Comparison of ENCODE assay signal across 1 cellular context in genomic region chr21:46324390-46325072, GRCh38.
TF ChIP-seq lines count a peak whose summit lies in the region.

No MANE protein-coding gene starts in this region.

TF ChIP-seq in H1, 55 proteins besides CTCF, POLR2A, EP300 and RAD21:
- no peak for TF ChIP-seq NANOG (IDR thresholded peaks at IDR 0.05; ENCODE audit: insufficient read depth, low read depth, low read length, poor library complexity, severe bottlenecking)
- TF ChIP-seq BRCA1 (IDR thresholded peaks at IDR 0.05; ENCODE audit: low read depth, low read length) = no peak
- TF ChIP-seq YY1 (IDR thresholded peaks at IDR 0.05; ENCODE audit: low read depth, low read length) = peak; percentile 97; the same call in 1 of the 2 replicates
- TF ChIP-seq, protein P1, sequence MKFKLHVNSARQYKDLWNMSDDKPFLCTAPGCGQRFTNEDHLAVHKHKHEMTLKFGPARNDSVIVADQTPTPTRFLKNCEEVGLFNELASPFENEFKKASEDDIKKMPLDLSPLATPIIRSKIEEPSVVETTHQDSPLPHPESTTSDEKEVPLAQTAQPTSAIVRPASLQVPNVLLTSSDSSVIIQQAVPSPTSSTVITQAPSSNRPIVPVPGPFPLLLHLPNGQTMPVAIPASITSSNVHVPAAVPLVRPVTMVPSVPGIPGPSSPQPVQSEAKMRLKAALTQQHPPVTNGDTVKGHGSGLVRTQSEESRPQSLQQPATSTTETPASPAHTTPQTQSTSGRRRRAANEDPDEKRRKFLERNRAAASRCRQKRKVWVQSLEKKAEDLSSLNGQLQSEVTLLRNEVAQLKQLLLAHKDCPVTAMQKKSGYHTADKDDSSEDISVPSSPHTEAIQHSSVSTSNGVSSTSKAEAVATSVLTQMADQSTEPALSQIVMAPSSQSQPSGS (IDR thresholded peaks at IDR 0.05; ENCODE audit: low read length) = no peak
- TF ChIP-seq TAF1 (IDR thresholded peaks at IDR 0.05; ENCODE audit: low read depth, low read length) = peak; percentile 91
- TF ChIP-seq PHF8 (conservative IDR thresholded peaks at IDR 0.05; ENCODE audit: low read depth, low read length) = peak; percentile 67
- no peak for TF ChIP-seq FOSL1 (IDR thresholded peaks at IDR 0.05; ENCODE audit: insufficient read depth, low read depth, low read length)
- TF ChIP-seq KDM4A (IDR thresholded peaks at IDR 0.05; ENCODE audit: low read depth, low read length, severe bottlenecking) = peak; percentile 70
- peak; percentile 57 for TF ChIP-seq BACH1 (IDR thresholded peaks at IDR 0.05; ENCODE audit: low read length)
- 0 out of 2 replicates have a peak, but pooled peaks have one; percentile 24 for TF ChIP-seq EGR1 (IDR thresholded peaks at IDR 0.05; ENCODE audit: borderline replicate concordance, low read depth, low read length)
- TF ChIP-seq NRF1 (IDR thresholded peaks at IDR 0.05; ENCODE audit: low read depth, low read length) = no peak
- TF ChIP-seq POLR2AphosphoS5 (IDR thresholded peaks at IDR 0.05; ENCODE audit: low read depth, low read length) = 0 out of 2 replicates have a peak, but pooled peaks have one; percentile 37
- TF ChIP-seq CBX8 (IDR thresholded peaks at IDR 0.05; ENCODE audit: borderline replicate concordance, low read depth, low read length) = no peak
- TF ChIP-seq TAF7 (optimal IDR thresholded peaks at IDR 0.05; ENCODE audit: borderline replicate concordance, low read depth, low read length) = peak; percentile 88
- TF ChIP-seq SP1 (IDR thresholded peaks at IDR 0.05; ENCODE audit: low read depth, low read length) = no peak; the same call in 1 of the 2 replicates
- TF ChIP-seq SIRT6 (IDR thresholded peaks at IDR 0.05; ENCODE audit: low read length) = no peak
- TF ChIP-seq CREB1 (IDR thresholded peaks at IDR 0.05) = peak; percentile 23; the same call in 1 of the 2 replicates
- no peak for TF ChIP-seq CEBPB (IDR thresholded peaks at IDR 0.05; ENCODE audit: low read depth, low read length)
- TF ChIP-seq SIN3A (conservative IDR thresholded peaks at IDR 0.05 in 1 of 2, IDR thresholded peaks at IDR 0.05 in 1 of 2; ENCODE audit: low read depth in 1 of 2, low read length in 2 of 2) = 0 out of 4 replicates have a peak, but pooled peaks of 1 of the 2 experiments have one; percentile 15
- no peak for TF ChIP-seq JUND (IDR thresholded peaks at IDR 0.05; ENCODE audit: low read length)
- TF ChIP-seq RFX5 (IDR thresholded peaks at IDR 0.05; ENCODE audit: borderline replicate concordance, low read depth, low read length) = no peak
- no peak for TF ChIP-seq ASH2L (IDR thresholded peaks at IDR 0.05; ENCODE audit: low read length)
- TF ChIP-seq TBP (IDR thresholded peaks at IDR 0.05; ENCODE audit: low read depth, low read length) = no peak; the same call in 1 of the 2 replicates
- no peak for TF ChIP-seq SP4 (IDR thresholded peaks at IDR 0.05; ENCODE audit: low read length)
- TF ChIP-seq CHD2 (IDR thresholded peaks at IDR 0.05; ENCODE audit: low read length) = no peak
